In the genomic region with DNA sequence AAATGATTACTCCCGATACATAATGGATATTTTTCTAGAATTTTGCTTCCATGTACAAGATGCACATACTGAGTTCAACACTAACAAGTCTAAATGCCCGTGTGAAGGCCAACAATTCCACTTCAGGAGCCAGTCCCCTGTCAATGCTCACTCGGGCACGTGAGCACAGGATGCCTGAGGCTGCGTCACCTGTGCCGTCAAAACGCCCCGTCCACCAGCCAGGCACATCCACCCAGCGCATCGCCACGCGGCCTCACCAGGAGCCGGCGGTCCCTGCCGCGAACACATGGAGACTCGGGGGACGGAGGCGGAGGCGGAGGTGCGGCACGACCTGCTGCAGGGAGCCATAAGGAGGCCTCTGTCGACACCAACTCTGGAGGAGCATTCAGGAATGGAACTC, we compare ENCODE assay signal across 12 cellular contexts. TPM values are rescaled to one million over a fixed set of nuclear protein-coding genes. Genes with fewer than 3 reads are reported as not detected.
DNase-seq lines count a peak whose midpoint lies in the region; ATAC-seq and TF ChIP-seq lines count a peak whose summit lies in the region.
"Had no signal": no experiment of that assay in that cellular context is flagged by ENCODE, and none has a peak within 500 bp of the region (broad histone marks: within the 10 kb centered on the region; RNA-seq: fewer than 3 reads in every experiment).

No MANE protein-coding gene starts in this region.

- H3K27ac ChIP-seq in dorsolateral prefrontal cortex (peak overlapping the region in 57 of 59 donors; percentile 33 to 98 (median 84)), tibial nerve (peak overlapping the region in 3 of 4 donors; percentile 50 to 98 (median 86))
- H3K27ac ChIP-seq: SK-N-MC, WERI-Rb-1 had no signal

- 76 to 86% methylated on average over 23 of the region's 23 CpGs for WGBS in tibial nerve, 2 donors

- TF ChIP-seq EP300 in tibial nerve (IDR thresholded peaks at IDR 0.05) = no peak

- DNase-seq in activated CD8-positive, alpha-beta memory T cell treated with anti-CD3 and anti-CD28 coated beads, Interleukin-2, amount 10 ng/mL, durations not matched to agents 7 days and 5 days = peak; percentile 35
- no peak for DNase-seq in activated CD8-positive, alpha-beta memory T cell treated with anti-CD3 and anti-CD28 coated beads for 24 hours
- peak in 9 of 10 donors; percentile 43 to 92 (median 76) for DNase-seq in dorsolateral prefrontal cortex
- peak in 1 of 2 experiments; percentile 37 for DNase-seq in mesothelial cell of epicardium (ENCODE audit: low spot score in 2 of 2, unreplicated experiment in 2 of 2)
- no peak for DNase-seq in tibial nerve (ENCODE audit: low spot score in 2 of 2)
- no peak for DNase-seq in activated CD4-positive, alpha-beta T cell treated with anti-CD3 and anti-CD28 coated beads for 4 hours
- DNase-seq in NCI-H1048 (lab: John Stamatoyannopoulos, UW) = no peak
- no peak for DNase-seq in stimulated activated CD4-positive, alpha-beta T cell treated with anti-CD3 and anti-CD28 coated beads, Interleukin-2, amount 100 ng/mL, for 24 hours
- DNase-seq: NCI-H1092 treated with DMSO at 0.1 percent for 48 hours, WERI-Rb-1 had no signal

- no peaks in the 10 kb centered on the region for H3K27me3 Mint-ChIP-seq in activated CD8-positive, alpha-beta memory T cell treated with anti-CD3 and anti-CD28 coated beads, Interleukin-2, amount 10 ng/mL, durations not matched to agents 7 days and 5 days
- no peaks in the 10 kb centered on the region for H3K27me3 Mint-ChIP-seq in mesothelial cell of epicardium (ENCODE audit: low read depth)

- H3K36me3 Mint-ChIP-seq in activated CD8-positive, alpha-beta memory T cell treated with anti-CD3 and anti-CD28 coated beads, Interleukin-2, amount 10 ng/mL, durations not matched to agents 7 days and 5 days = no peaks in the 10 kb centered on the region
- H3K36me3 Mint-ChIP-seq in mesothelial cell of epicardium = peaks cover 3% of the 10 kb centered on the region

- no peak for TF ChIP-seq POLR2A in tibial nerve (IDR thresholded peaks at IDR 0.05)

- H3K4me3 ChIP-seq in dorsolateral prefrontal cortex (peak overlapping the region in 10 of 59 donors; percentile 1 to 93 (median 22)), tibial nerve (no peak overlapping the region)
- H3K4me3 ChIP-seq: SK-N-MC had no signal

- H3K4me3 Mint-ChIP-seq in activated CD8-positive, alpha-beta memory T cell treated with anti-CD3 and anti-CD28 coated beads, Interleukin-2, amount 10 ng/mL, durations not matched to agents 7 days and 5 days = no peak overlapping the region
- no peak overlapping the region for H3K4me3 Mint-ChIP-seq in mesothelial cell of epicardium

- H3K27me3 ChIP-seq in dorsolateral prefrontal cortex = no peaks in the 10 kb centered on the region
- no peaks in the 10 kb centered on the region for H3K27me3 ChIP-seq in tibial nerve

- CTCF ChIA-PET in activated CD8-positive, alpha-beta memory T cell treated with anti-CD3 and anti-CD28 coated beads, Interleukin-2, amount 10 ng/mL, durations not matched to agents 7 days and 5 days (lab: Charles Lee) = no interaction called here

- H3K4me1 Mint-ChIP-seq in activated CD8-positive, alpha-beta memory T cell treated with anti-CD3 and anti-CD28 coated beads, Interleukin-2, amount 10 ng/mL, durations not matched to agents 7 days and 5 days = peaks cover 1% of the 10 kb centered on the region
- peaks cover 16% of the 10 kb centered on the region for H3K4me1 Mint-ChIP-seq in mesothelial cell of epicardium

- no peak for ATAC-seq in activated CD8-positive, alpha-beta memory T cell treated with anti-CD3 and anti-CD28 coated beads, Interleukin-2, amount 10 ng/mL, durations not matched to agents 7 days and 5 days

- H3K27ac Mint-ChIP-seq in activated CD8-positive, alpha-beta memory T cell treated with anti-CD3 and anti-CD28 coated beads, Interleukin-2, amount 10 ng/mL, durations not matched to agents 7 days and 5 days = no peak overlapping the region
- peak overlapping the region; percentile 43 for H3K27ac Mint-ChIP-seq in mesothelial cell of epicardium
- H3K27ac Mint-ChIP-seq: activated T-helper 2 cell treated with anti-CD3 and anti-CD28 coated beads, Interferon-gamma antibody, Interleukin-2, Interleukin-4, amounts not matched to agents 10 μg/mL and 5 μg/mL and 100 μg/mL, durations not matched to agents 14 hours and 24 hours and 36 hours had no signal

- H3K9me3 Mint-ChIP-seq in activated CD8-positive, alpha-beta memory T cell treated with anti-CD3 and anti-CD28 coated beads, Interleukin-2, amount 10 ng/mL, durations not matched to agents 7 days and 5 days (ENCODE audit: low read depth) = no peaks in the 10 kb centered on the region
- H3K9me3 Mint-ChIP-seq in mesothelial cell of epicardium = no peaks in the 10 kb centered on the region
- H3K9me3 Mint-ChIP-seq: activated T-helper 2 cell treated with anti-CD3 and anti-CD28 coated beads, Interferon-gamma antibody, Interleukin-2, Interleukin-4, amounts not matched to agents 10 μg/mL and 5 μg/mL and 100 μg/mL, durations not matched to agents 14 hours and 24 hours and 36 hours had no signal

- TF ChIP-seq CTCF in dorsolateral prefrontal cortex (IDR thresholded peaks at IDR 0.05 in 54 of 56, conservative IDR thresholded peaks at IDR 0.05 in 2 of 56; ENCODE audit: low read depth in 1 of 56, partially characterized antibody in 56 of 56) (no peak), mesothelial cell of epicardium (IDR thresholded peaks at IDR 0.05; ENCODE audit: unreplicated experiment) (no peak), tibial nerve (IDR thresholded peaks at IDR 0.05) (no peak)

- H3K36me3 ChIP-seq in tibial nerve = peaks cover 0 to 30% (median 0%) of the 10 kb centered on the region in 3 donors

- intact Hi-C loops in dorsolateral prefrontal cortex (cut with DNase I) = loop anchor here (5.0 kb wide), 2 partner anchors 38 to 213 kb away; no protein-coding TSS in a partner anchor

- no peaks in the 10 kb centered on the region for H3K9me3 ChIP-seq in tibial nerve

- peaks cover 0 to 67% (median 36%) of the 10 kb centered on the region in 4 donors for H3K4me1 ChIP-seq in tibial nerve

RNA-seq across cellular contexts. Expression of a gene that starts 9.8 kb away (rescaled TPM):
- 10 to 100 TPM; 33.3 to 35.8 TPM for total RNA-seq in activated CD8-positive, alpha-beta memory T cell treated with anti-CD3 and anti-CD28 coated beads, Interleukin-2, amount 10 ng/mL, durations not matched to agents 7 days and 5 days
- total RNA-seq in dorsolateral prefrontal cortex (100 to 1,000 TPM; 129 to 348 (median 261) TPM), mesothelial cell of epicardium (40.4 to 43.9 TPM (median 43.2 TPM) in 3 replicates), tibial nerve (10 to 100 TPM; 50.9 to 89.0 (median 54.9) TPM)

Comparison
In these comparisons a context has a peak if more than half of its experiments do, and no peak if none do; other contexts are left out.
1. DNase-seq: peak in activated CD8-positive, alpha-beta memory T cell treated with anti-CD3 and anti-CD28 coated beads, Interleukin-2, amount 10 ng/mL, durations not matched to agents 7 days and 5 days (single experiment) and dorsolateral prefrontal cortex (9 of 10); none in activated CD8-positive, alpha-beta memory T cell treated with anti-CD3 and anti-CD28 coated beads for 24 hours (single experiment), tibial nerve (0 of 2), activated CD4-positive, alpha-beta T cell treated with anti-CD3 and anti-CD28 coated beads for 4 hours (0 of 2), NCI-H1048 (single experiment) and stimulated activated CD4-positive, alpha-beta T cell treated with anti-CD3 and anti-CD28 coated beads, Interleukin-2, amount 100 ng/mL, for 24 hours (0 of 2).